ENCODE assay signal across 14 cellular contexts in genomic region chr9:121649476-121650219, GRCh38. TPM values are rescaled to one million over a fixed set of nuclear protein-coding genes. Genes with fewer than 3 reads are reported as not detected.
A peak's percentile ranks its signal among the peaks of the same experiment; 100 is the strongest.
DNase-seq lines count a peak whose midpoint lies in the region; FAIRE-seq and TF ChIP-seq lines count a peak whose summit lies in the region.
"Had no signal": no experiment of that assay in that cellular context is flagged by ENCODE, and none has a peak within 500 bp of the region (broad histone marks: within the 10 kb centered on the region; RNA-seq: fewer than 3 reads in every experiment).

No MANE protein-coding gene starts in this region.

- intact Hi-C loops in transverse colon (cut with DNase I; ENCODE audit: low total_unique reads), result loop anchor here (10.0 kb wide), 1 partner anchor 1495 kb away; no protein-coding TSS in a partner anchor

- FAIRE-seq in astrocyte (lab: Jason Lieb, UNC) (no peak), urothelium cell line (lab: Jason Lieb, UNC) (no peak)
- FAIRE-seq: A204.1 had no signal

- no peak overlapping the region for H3K27ac ChIP-seq in astrocyte (ENCODE audit: low read depth, low read length)
- H3K27ac ChIP-seq in mucosa of rectum (ENCODE audit: low read depth in 2 of 2, low read length in 2 of 2), result peak overlapping the region; percentile 94 to 97
- H3K27ac ChIP-seq in transverse colon, result peak overlapping the region; percentile 84 to 94 (median 90)

- H3K79me2 ChIP-seq in astrocyte (ENCODE audit: insufficient read depth, low read length), result no peaks in the 10 kb centered on the region

- H3K9me3 Mint-ChIP-seq in astrocyte (ENCODE audit: unreplicated experiment), result no peaks in the 10 kb centered on the region

- peaks cover 29% of the 10 kb centered on the region for H3K4me1 ChIP-seq in astrocyte (ENCODE audit: insufficient read depth, low read length)
- H3K4me1 ChIP-seq in mucosa of rectum (ENCODE audit: control insufficient read depth in 2 of 2, insufficient read depth in 2 of 2, low read length in 2 of 2), result peaks cover 37 to 47% of the 10 kb centered on the region in 2 donors
- H3K4me1 ChIP-seq in transverse colon, result peaks cover 15 to 57% (median 40%) of the 10 kb centered on the region in 4 donors

- TF ChIP-seq EP300 in transverse colon (IDR thresholded peaks at IDR 0.05; ENCODE audit: low read depth), result no peak

- H3K9me3 ChIP-seq in astrocyte (ENCODE audit: insufficient read depth, low read depth, low read length) (no peaks in the 10 kb centered on the region), mucosa of rectum (ENCODE audit: control insufficient read depth in 2 of 2, low read length in 2 of 2) (no peaks in the 10 kb centered on the region), transverse colon (no peaks in the 10 kb centered on the region)
- H3K9me3 ChIP-seq: breast epithelium had no signal

- H3K4me3 ChIP-seq in astrocyte (ENCODE audit: insufficient read depth, low read depth, low read length) (no peak overlapping the region), mucosa of rectum (ENCODE audit: low read length in 2 of 2) (peak overlapping the region; percentile 83 to 90), transverse colon (no peak overlapping the region), H7 (ENCODE audit: insufficient read depth, low read depth, low read length) (no peak overlapping the region)
- H3K4me3 ChIP-seq: breast epithelium had no signal

- in situ Hi-C loops in transverse colon (cut with MboI; ENCODE audit: low pct_ligation_motif_present in 1 of 4, low pct_unique_long_range_greater_than_20kb in 1 of 4, low sequenced_read_pairs in 3 of 4), result no loop called here

- no peak overlapping the region for H2AFZ ChIP-seq in astrocyte (ENCODE audit: low read depth, low read length)

- no peak for TF ChIP-seq POLR2A in transverse colon (IDR thresholded peaks at IDR 0.05)

- H3K4me3 Mint-ChIP-seq in astrocyte (ENCODE audit: unreplicated experiment), result no peak overlapping the region

- H3K27me3 ChIP-seq in astrocyte (ENCODE audit: insufficient read depth, low read length), result peaks cover 16% of the 10 kb centered on the region
- no peaks in the 10 kb centered on the region for H3K27me3 ChIP-seq in mucosa of rectum (ENCODE audit: control insufficient read depth in 2 of 2, insufficient read depth in 2 of 2, low read length in 2 of 2)
- H3K27me3 ChIP-seq in transverse colon, result peaks cover 6% of the 10 kb centered on the region
- H3K27me3 ChIP-seq in H7 (ENCODE audit: control insufficient read depth, insufficient read depth, low read length), result peaks cover 2% of the 10 kb centered on the region; the same call in 1 of the 2 replicates
- H3K27me3 ChIP-seq: breast epithelium had no signal

- 56% methylated on average over 9 of the region's 9 CpGs; no CpG with 5 or more reads in 1 of the 2 donors for WGBS in transverse colon (ENCODE audit: low coverage in 1 of 2), 2 donors

- H3K27ac Mint-ChIP-seq in astrocyte (ENCODE audit: unreplicated experiment), result no peak overlapping the region

- peaks cover 28% of the 10 kb centered on the region for H4K20me1 ChIP-seq in astrocyte (ENCODE audit: insufficient read depth, low read length)

- TF ChIP-seq CTCF in astrocyte (IDR thresholded peaks at IDR 0.05; ENCODE audit: insufficient read depth, low read depth, low read length) (no peak), transverse colon (IDR thresholded peaks at IDR 0.05) (no peak)

- H3K36me3 Mint-ChIP-seq in astrocyte (ENCODE audit: low read depth, unreplicated experiment), result no peaks in the 10 kb centered on the region

- H3K9ac ChIP-seq in astrocyte (ENCODE audit: low read length) (no peak overlapping the region), mucosa of rectum (ENCODE audit: low read depth in 1 of 2, low read length in 2 of 2) (peak overlapping the region in 1 of 2 donors; percentile 93)

- DNase-seq in NCI-H82 (lab: John Stamatoyannopoulos, UW) (peak; percentile 11), NCI-H82 treated with DMSO at 0.1 percent for 48 hours (lab: John Stamatoyannopoulos, UW; ENCODE audit: unreplicated experiment) (no peak), astrocyte (ENCODE audit: low read depth) (no peak), transverse colon (no peak), H7 (no peak), urothelium cell line (ENCODE audit: low spot score) (no peak)
- DNase-seq in activated naive CD4-positive, alpha-beta T cell (lab: John Stamatoyannopoulos, UW), result no peak
- DNase-seq: activated CD4-positive, alpha-beta T cell treated with anti-CD3 and anti-CD28 coated beads, Interleukin-2, amount 50 U/mL, for 4 hours; activated gamma-delta T cell; NCI-H2029 treated with DMSO at 0.1 percent for 48 hours; T-helper 1 cell had no signal

- peaks cover 18% of the 10 kb centered on the region for H3K4me1 Mint-ChIP-seq in astrocyte (ENCODE audit: low read depth, unreplicated experiment)

- H3K4me2 ChIP-seq in astrocyte (ENCODE audit: low read length), result peak overlapping the region; percentile 88

- H3K27me3 Mint-ChIP-seq in astrocyte (ENCODE audit: low read depth, unreplicated experiment), result no peaks in the 10 kb centered on the region

- no peaks in the 10 kb centered on the region for H3K36me3 ChIP-seq in astrocyte (ENCODE audit: insufficient read depth, low read length)
- H3K36me3 ChIP-seq in mucosa of rectum (ENCODE audit: control insufficient read depth in 2 of 2, insufficient read depth in 2 of 2, low read length in 2 of 2), result no peaks in the 10 kb centered on the region
- no peaks in the 10 kb centered on the region for H3K36me3 ChIP-seq in transverse colon
- H3K36me3 ChIP-seq in H7 (replicated peaks; ENCODE audit: control insufficient read depth, insufficient read depth, low read length), result no peaks in the 10 kb centered on the region
- H3K36me3 ChIP-seq: breast epithelium had no signal

RNA-seq across cellular contexts. Expression of gene DAB2IP, which starts 1.8 kb away (rescaled TPM):
- total RNA-seq in astrocyte (41.4 and 41.7 TPM in 2 replicates), transverse colon (100 to 1,000 TPM in 1 of 4 donors, 10 to 100 TPM in 3; 84.2 to 159 (median 90.7) TPM)
- 24.1 and 34.6 TPM in 2 replicates for total RNA-seq in H7 (2014; rRNA removed; shearing (Covaris generic))

Comparison
In these comparisons a context has a peak if more than half of its experiments do, and no peak if none do; other contexts are left out.
1. H3K4me3 ChIP-seq: peak in mucosa of rectum (2 of 2); none in astrocyte (single experiment), transverse colon (0 of 4) and H7 (single experiment).